2 cellular contexts compared by ENCODE assay signal in genomic region chr6:106257195-106257594, GRCh38.
TF ChIP-seq lines count a peak whose summit lies in the region.

No MANE protein-coding gene starts in this region.

TF ChIP-seq in IMR-90, 13 proteins besides CTCF, POLR2A, EP300 and RAD21 (continued from another document):
- TF ChIP-seq ELK1 (IDR thresholded peaks at IDR 0.05; ENCODE audit: borderline replicate concordance, low read depth, low read length) (no peak), RCOR1 (IDR thresholded peaks at IDR 0.05; ENCODE audit: insufficient replicate concordance, low read length) (no peak), MAZ (IDR thresholded peaks at IDR 0.05; ENCODE audit: borderline replicate concordance, low read depth, low read length) (no peak), MXI1 (IDR thresholded peaks at IDR 0.05; ENCODE audit: borderline replicate concordance, low read depth, low read length) (no peak), SMC3 (IDR thresholded peaks at IDR 0.05; ENCODE audit: low read depth, low read length) (no peak), RFX5 (IDR thresholded peaks at IDR 0.05; ENCODE audit: low read depth, low read length) (no peak), BHLHE40 (IDR thresholded peaks at IDR 0.05; ENCODE audit: low read depth, low read length) (no peak), NFE2L2 (IDR thresholded peaks at IDR 0.05; ENCODE audit: low read depth, low read length) (no peak)
- TF ChIP-seq, protein P1, sequence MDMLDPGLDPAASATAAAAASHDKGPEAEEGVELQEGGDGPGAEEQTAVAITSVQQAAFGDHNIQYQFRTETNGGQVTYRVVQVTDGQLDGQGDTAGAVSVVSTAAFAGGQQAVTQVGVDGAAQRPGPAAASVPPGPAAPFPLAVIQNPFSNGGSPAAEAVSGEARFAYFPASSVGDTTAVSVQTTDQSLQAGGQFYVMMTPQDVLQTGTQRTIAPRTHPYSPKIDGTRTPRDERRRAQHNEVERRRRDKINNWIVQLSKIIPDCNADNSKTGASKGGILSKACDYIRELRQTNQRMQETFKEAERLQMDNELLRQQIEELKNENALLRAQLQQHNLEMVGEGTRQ (IDR thresholded peaks at IDR 0.05; ENCODE audit: low read depth, low read length): no peak

TF ChIP-seq in SK-N-SH, 30 proteins besides CTCF, POLR2A, EP300 and RAD21 (continued from another document):
- TF ChIP-seq PBX3 (IDR thresholded peaks at IDR 0.05) (peak; percentile 96), POLR2AphosphoS5 (IDR thresholded peaks at IDR 0.05; ENCODE audit: low read depth, low read length) (peak; percentile 84), EZH2phosphoT487 (IDR thresholded peaks at IDR 0.05; ENCODE audit: borderline replicate concordance, low read depth) (no peak), GATA2 (CRISPR knock-in tag; IDR thresholded peaks at IDR 0.05) (no peak), TCF12 (IDR thresholded peaks at IDR 0.05) (peak; percentile 93), FOXM1 (IDR thresholded peaks at IDR 0.05; ENCODE audit: low read depth) (peak; percentile 72; the same call in 1 of the 2 replicates), FOSL2 (IDR thresholded peaks at IDR 0.05; ENCODE audit: borderline replicate concordance, low read depth) (peak; percentile 84), RCOR1 (IDR thresholded peaks at IDR 0.05; ENCODE audit: low read length) (no peak), TEAD4 (IDR thresholded peaks at IDR 0.05; ENCODE audit: borderline replicate concordance, insufficient read depth) (peak; percentile 82), TAF1 (IDR thresholded peaks at IDR 0.05; ENCODE audit: borderline replicate concordance, low read depth, low read length) (no peak), SMC3 (IDR thresholded peaks at IDR 0.05; ENCODE audit: low read depth, low read length) (no peak), MEF2A (IDR thresholded peaks at IDR 0.05; ENCODE audit: borderline replicate concordance, low read depth) (no peak), JUND (IDR thresholded peaks at IDR 0.05) (peak; percentile 93), NFIC (IDR thresholded peaks at IDR 0.05; ENCODE audit: borderline replicate concordance) (peak; percentile 67; the same call in 1 of the 2 replicates), IRF3 (IDR thresholded peaks at IDR 0.05; ENCODE audit: low read depth, low read length) (no peak), SIN3A (IDR thresholded peaks at IDR 0.05; ENCODE audit: borderline replicate concordance, low read depth, low read length) (no peak)
